8 cellular contexts compared by ENCODE assay signal in genomic region chr2:27428978-27429541, GRCh38. TPM values are rescaled to one million over a fixed set of nuclear protein-coding genes. Genes with fewer than 3 reads are reported as not detected.
DNase-seq lines count a peak whose midpoint lies in the region; ATAC-seq and TF ChIP-seq lines count a peak whose summit lies in the region.

No MANE protein-coding gene starts in this region.

- H3K4me1 ChIP-seq in Caco-2 (peaks cover 19% of the 10 kb centered on the region), PC-3 (ENCODE audit: insufficient read depth, low read length) (peaks cover 19% of the 10 kb centered on the region)

- H3K9ac ChIP-seq in PC-3 (ENCODE audit: low read length), result peak overlapping the region; percentile 78

- H3K4me3 Mint-ChIP-seq in Caco-2 (ENCODE audit: unreplicated experiment), result peak overlapping the region; percentile 89
- peak overlapping the region; percentile 98 for H3K4me3 Mint-ChIP-seq in activated T-helper 17 cell treated with anti-CD3 and anti-CD28 coated beads, Interleukin-2, amount 50 U/mL, for 72 hours
- H3K4me3 Mint-ChIP-seq in natural killer cell treated with Interleukin-12 subunit alpha and Interleukin-12 subunit beta and Interleukin-15 and Interleukin-18, amount 100 ng/mL, for 72 hours, result peak overlapping the region; percentile 95

- no peaks in the 10 kb centered on the region for H3F3A ChIP-seq in PC-3 (ENCODE audit: low read length, unreplicated experiment)

- H3K27ac ChIP-seq in PC-3 (ENCODE audit: low read length), result peak overlapping the region; percentile 33

- ATAC-seq in GM19397 (IDR thresholded peaks at IDR 0.05; ENCODE audit: unreplicated experiment) (peak; percentile 77), HG03521 (IDR thresholded peaks at IDR 0.05; ENCODE audit: unreplicated experiment) (peak; percentile 64), PC-3 (peak; percentile 84)
- peak; percentile 79 for ATAC-seq in activated T-helper 17 cell treated with anti-CD3 and anti-CD28 coated beads, Interleukin-2, amount 50 U/mL, for 72 hours (replicated peaks)
- peak; percentile 92 to 93 for ATAC-seq in natural killer cell treated with Interleukin-12 subunit alpha and Interleukin-12 subunit beta and Interleukin-15 and Interleukin-18, amount 100 ng/mL, for 72 hours
- peak; percentile 84 for ATAC-seq in stimulated activated naive CD8-positive, alpha-beta T cell treated with anti-CD3 and anti-CD28 coated beads, Interleukin-15, Interleukin-2, amounts not matched to agents 100 U/mL and 50 U/mL, for 24 hours

- peaks cover 2% of the 10 kb centered on the region for H3K36me3 ChIP-seq in Caco-2 (ENCODE audit: control insufficient read depth, insufficient read depth, low read length)
- peaks cover 8% of the 10 kb centered on the region for H3K36me3 ChIP-seq in PC-3 (ENCODE audit: low read depth, low read length)

- DNase-seq in Caco-2 (peak; percentile 91 to 94), PC-3 (peak; percentile 86), fibroblast of mammary gland (ENCODE audit: low read depth) (peak; percentile 79)
- DNase-seq in natural killer cell treated with Interleukin-12 subunit alpha and Interleukin-12 subunit beta and Interleukin-15 and Interleukin-18, amount 100 ng/mL, for 72 hours (ENCODE audit: low spot score), result peak; percentile 91
- peak; percentile 83 for DNase-seq in stimulated activated naive CD8-positive, alpha-beta T cell treated with anti-CD3 and anti-CD28 coated beads, Interleukin-15, Interleukin-2, amounts not matched to agents 100 U/mL and 50 U/mL, for 24 hours

- H3K27ac Mint-ChIP-seq in Caco-2 (ENCODE audit: unreplicated experiment), result peak overlapping the region; percentile 94
- peak overlapping the region; percentile 98 for H3K27ac Mint-ChIP-seq in activated T-helper 17 cell treated with anti-CD3 and anti-CD28 coated beads, Interleukin-2, amount 50 U/mL, for 72 hours
- peak overlapping the region; percentile 85 to 99 for H3K27ac Mint-ChIP-seq in natural killer cell treated with Interleukin-12 subunit alpha and Interleukin-12 subunit beta and Interleukin-15 and Interleukin-18, amount 100 ng/mL, for 72 hours

- H3K27me3 Mint-ChIP-seq in Caco-2 (ENCODE audit: insufficient read depth, unreplicated experiment), result no peaks in the 10 kb centered on the region
- H3K27me3 Mint-ChIP-seq in activated T-helper 17 cell treated with anti-CD3 and anti-CD28 coated beads, Interleukin-2, amount 50 U/mL, for 72 hours, result no peaks in the 10 kb centered on the region
- no peaks in the 10 kb centered on the region for H3K27me3 Mint-ChIP-seq in natural killer cell treated with Interleukin-12 subunit alpha and Interleukin-12 subunit beta and Interleukin-15 and Interleukin-18, amount 100 ng/mL, for 72 hours

- H3K9me3 ChIP-seq in Caco-2, result no peaks in the 10 kb centered on the region
- H3K9me3 ChIP-seq in PC-3 (ENCODE audit: low read length), result no peaks in the 10 kb centered on the region

- H3K9me3 Mint-ChIP-seq in Caco-2 (ENCODE audit: unreplicated experiment), result no peaks in the 10 kb centered on the region
- H3K9me3 Mint-ChIP-seq in activated T-helper 17 cell treated with anti-CD3 and anti-CD28 coated beads, Interleukin-2, amount 50 U/mL, for 72 hours, result no peaks in the 10 kb centered on the region
- no peaks in the 10 kb centered on the region for H3K9me3 Mint-ChIP-seq in natural killer cell treated with Interleukin-12 subunit alpha and Interleukin-12 subunit beta and Interleukin-15 and Interleukin-18, amount 100 ng/mL, for 72 hours

- no peaks in the 10 kb centered on the region for H3K9me2 ChIP-seq in PC-3 (replicated peaks; ENCODE audit: low read length)

- H3K4me2 ChIP-seq in PC-3 (ENCODE audit: low read length), result peak overlapping the region; percentile 99

- H3K27me3 ChIP-seq in Caco-2 (replicated peaks; ENCODE audit: control insufficient read depth, insufficient read depth, low read length), result no peaks in the 10 kb centered on the region
- H3K27me3 ChIP-seq in PC-3 (ENCODE audit: low read length), result no peaks in the 10 kb centered on the region

- H3K4me3 ChIP-seq in Caco-2 (ENCODE audit: low read depth, low read length), result peak overlapping the region; percentile 92
- peak overlapping the region; percentile 85 for H3K4me3 ChIP-seq in PC-3 (ENCODE audit: low read length)
- peak overlapping the region; percentile 84 for H3K4me3 ChIP-seq in fibroblast of mammary gland (ENCODE audit: control insufficient read depth, low read depth, low read length)

- BruUV-seq in Caco-2 (replicated peaks; lab: Mats Ljungman, UMichigan) (no TSS peak), PC-3 (replicated peaks; lab: Mats Ljungman, UMichigan) (no TSS peak)

- peaks cover 38% of the 10 kb centered on the region for H3K36me3 Mint-ChIP-seq in Caco-2 (ENCODE audit: insufficient read depth, unreplicated experiment)
- H3K36me3 Mint-ChIP-seq in activated T-helper 17 cell treated with anti-CD3 and anti-CD28 coated beads, Interleukin-2, amount 50 U/mL, for 72 hours (ENCODE audit: low read depth), result peaks cover 50% of the 10 kb centered on the region
- peaks cover 11% of the 10 kb centered on the region for H3K36me3 Mint-ChIP-seq in natural killer cell treated with Interleukin-12 subunit alpha and Interleukin-12 subunit beta and Interleukin-15 and Interleukin-18, amount 100 ng/mL, for 72 hours

- intact Hi-C loops in Caco-2 (cut with micrococcal nuclease; ENCODE audit: unreplicated experiment) (loop anchor here (1.0 to 2.0 kb wide), 4 partner anchors 13 to 60 kb away; partner anchors contain the start of genes EIF2B4, IFT172, KRTCAP3 and PPM1G), PC-3 (cut with micrococcal nuclease) (loop anchor here (1.0 kb wide), 2 partner anchors 20 to 253 kb away; partner anchors contain the start of gene PPM1G)

- H3K4me1 Mint-ChIP-seq in Caco-2 (ENCODE audit: low read depth, unreplicated experiment), result peaks cover 6% of the 10 kb centered on the region
- H3K4me1 Mint-ChIP-seq in activated T-helper 17 cell treated with anti-CD3 and anti-CD28 coated beads, Interleukin-2, amount 50 U/mL, for 72 hours, result peaks cover 18% of the 10 kb centered on the region
- H3K4me1 Mint-ChIP-seq in natural killer cell treated with Interleukin-12 subunit alpha and Interleukin-12 subunit beta and Interleukin-15 and Interleukin-18, amount 100 ng/mL, for 72 hours (ENCODE audit: low read depth in 2 of 2), result peaks cover 37 to 42% of the 10 kb centered on the region in 2 donors

- peak overlapping the region; percentile 90 for H2AFZ ChIP-seq in PC-3 (ENCODE audit: low read length)

- peaks cover 44% of the 10 kb centered on the region for H3K79me2 ChIP-seq in PC-3 (ENCODE audit: low read length)

- CTCF ChIA-PET in Caco-2 (lab: Charles Lee), result interaction anchor here (0.6 to 3.7 kb wide), 8 partner anchors 11 to 461 kb away, joined by 3 to 36 read pairs (median 4); partner anchors contain the start of genes PPM1G and RBKS
- CTCF ChIA-PET in PC-3 (lab: Charles Lee), result interaction anchor here (0.8 kb wide), 1 partner anchor 19 kb away, joined by 3 read pairs; the partner anchor contains the start of gene PPM1G

- TF ChIP-seq CTCF in Caco-2 (IDR thresholded peaks at IDR 0.05; ENCODE audit: insufficient read depth in 1 of 2, low read depth in 1 of 2, low read length in 1 of 2, severe bottlenecking in 1 of 2, unreplicated experiment in 1 of 2) (no peak), PC-3 (conservative IDR thresholded peaks at IDR 0.05; ENCODE audit: low read depth, low read length) (no peak), fibroblast of mammary gland (conservative IDR thresholded peaks at IDR 0.05; ENCODE audit: control insufficient read depth, insufficient read depth, low read depth, low read length) (no peak)

- peaks cover 25% of the 10 kb centered on the region for H4K20me1 ChIP-seq in PC-3 (ENCODE audit: low read length)

- POLR2A ChIA-PET in Caco-2 (lab: Charles Lee) (interaction anchor here (0.5 to 3.4 kb wide), 10 partner anchors 10 to 1071 kb away, joined by 3 to 63 read pairs (median 4); partner anchors contain the start of genes GTF3C2 and PPM1G), PC-3 (lab: Charles Lee; ENCODE audit: unreplicated experiment) (interaction anchor here (0.5 to 1.4 kb wide), 4 partner anchors 19 to 837 kb away, joined by 3 to 10 read pairs (median 4); partner anchors contain the start of gene PPM1G)

RNA-seq across cellular contexts. Expression of gene NRBP1, which starts 0.6 kb away (rescaled TPM):
- total RNA-seq in Caco-2 (2022) (148 and 169 TPM in 2 replicates), PC-3 (2014; rRNA removed) (66.6 and 69.3 TPM in 2 replicates)
- 10 to 100 TPM; 65.2 to 76.1 TPM for total RNA-seq in activated T-helper 17 cell treated with anti-CD3 and anti-CD28 coated beads, Interleukin-2, amount 50 U/mL, for 72 hours
- 100 to 1,000 TPM in 1 of 2 donors, 10 to 100 TPM in 1; 66.0 to 117 TPM for total RNA-seq in natural killer cell treated with Interleukin-12 subunit alpha and Interleukin-12 subunit beta and Interleukin-15 and Interleukin-18, amount 100 ng/mL, for 72 hours

RNA-seq across cellular contexts. Expression of gene KRTCAP3, which starts 13.1 kb away (rescaled TPM):
- total RNA-seq in Caco-2 (2022) (47.8 and 53.9 TPM in 2 replicates), PC-3 (2014; rRNA removed) (0.22 TPM in 1 of 2 replicates, not detected in the other)
- 1 to 10 TPM; 2.6 to 5.0 TPM for total RNA-seq in activated T-helper 17 cell treated with anti-CD3 and anti-CD28 coated beads, Interleukin-2, amount 50 U/mL, for 72 hours
- 1 to 10 TPM; 2.2 to 6.1 TPM for total RNA-seq in natural killer cell treated with Interleukin-12 subunit alpha and Interleukin-12 subunit beta and Interleukin-15 and Interleukin-18, amount 100 ng/mL, for 72 hours

RNA-seq across cellular contexts. Expression of gene PPM1G, which starts 19.7 kb away (rescaled TPM):
- total RNA-seq in Caco-2 (2022) (140 and 149 TPM in 2 replicates), PC-3 (2014; rRNA removed) (122 and 133 TPM in 2 replicates)
- 100 to 1,000 TPM in 1 of 2 donors, 10 to 100 TPM in 1; 67.0 to 158 TPM for total RNA-seq in activated T-helper 17 cell treated with anti-CD3 and anti-CD28 coated beads, Interleukin-2, amount 50 U/mL, for 72 hours
- total RNA-seq in natural killer cell treated with Interleukin-12 subunit alpha and Interleukin-12 subunit beta and Interleukin-15 and Interleukin-18, amount 100 ng/mL, for 72 hours, result 100 to 1,000 TPM; 110 to 158 TPM

RNA-seq across cellular contexts. Expression of gene ZNF513, which starts 48.5 kb away (rescaled TPM):
- total RNA-seq in Caco-2 (2022), result 18.2 and 19.2 TPM in 2 replicates
- total RNA-seq in PC-3 (2014; rRNA removed), result 7.4 and 9.7 TPM in 2 replicates
- total RNA-seq in activated T-helper 17 cell treated with anti-CD3 and anti-CD28 coated beads, Interleukin-2, amount 50 U/mL, for 72 hours, result 10 to 100 TPM; 10.8 to 16.2 TPM
- total RNA-seq in natural killer cell treated with Interleukin-12 subunit alpha and Interleukin-12 subunit beta and Interleukin-15 and Interleukin-18, amount 100 ng/mL, for 72 hours, result 10 to 100 TPM; 21.8 to 23.6 TPM

RNA-seq across cellular contexts. Expression of gene SNX17, which starts 58.6 kb away (rescaled TPM):
- 98.7 and 108 TPM in 2 replicates for total RNA-seq in Caco-2 (2022)
- 99.6 and 110 TPM in 2 replicates for total RNA-seq in PC-3 (2014; rRNA removed)
- 10 to 100 TPM; 59.0 to 90.4 TPM for total RNA-seq in activated T-helper 17 cell treated with anti-CD3 and anti-CD28 coated beads, Interleukin-2, amount 50 U/mL, for 72 hours
- 100 to 1,000 TPM; 100 to 113 TPM for total RNA-seq in natural killer cell treated with Interleukin-12 subunit alpha and Interleukin-12 subunit beta and Interleukin-15 and Interleukin-18, amount 100 ng/mL, for 72 hours

Comparison
In these comparisons a context has a peak if more than half of its experiments do, and no peak if none do; other contexts are left out.
1. Peak in every context shown above with its lines: DNase-seq, ATAC-seq, H3K4me3 ChIP-seq and H3K27ac ChIP-seq.